Comparison of ENCODE assay signal across 1 cellular context in the genomic region with DNA sequence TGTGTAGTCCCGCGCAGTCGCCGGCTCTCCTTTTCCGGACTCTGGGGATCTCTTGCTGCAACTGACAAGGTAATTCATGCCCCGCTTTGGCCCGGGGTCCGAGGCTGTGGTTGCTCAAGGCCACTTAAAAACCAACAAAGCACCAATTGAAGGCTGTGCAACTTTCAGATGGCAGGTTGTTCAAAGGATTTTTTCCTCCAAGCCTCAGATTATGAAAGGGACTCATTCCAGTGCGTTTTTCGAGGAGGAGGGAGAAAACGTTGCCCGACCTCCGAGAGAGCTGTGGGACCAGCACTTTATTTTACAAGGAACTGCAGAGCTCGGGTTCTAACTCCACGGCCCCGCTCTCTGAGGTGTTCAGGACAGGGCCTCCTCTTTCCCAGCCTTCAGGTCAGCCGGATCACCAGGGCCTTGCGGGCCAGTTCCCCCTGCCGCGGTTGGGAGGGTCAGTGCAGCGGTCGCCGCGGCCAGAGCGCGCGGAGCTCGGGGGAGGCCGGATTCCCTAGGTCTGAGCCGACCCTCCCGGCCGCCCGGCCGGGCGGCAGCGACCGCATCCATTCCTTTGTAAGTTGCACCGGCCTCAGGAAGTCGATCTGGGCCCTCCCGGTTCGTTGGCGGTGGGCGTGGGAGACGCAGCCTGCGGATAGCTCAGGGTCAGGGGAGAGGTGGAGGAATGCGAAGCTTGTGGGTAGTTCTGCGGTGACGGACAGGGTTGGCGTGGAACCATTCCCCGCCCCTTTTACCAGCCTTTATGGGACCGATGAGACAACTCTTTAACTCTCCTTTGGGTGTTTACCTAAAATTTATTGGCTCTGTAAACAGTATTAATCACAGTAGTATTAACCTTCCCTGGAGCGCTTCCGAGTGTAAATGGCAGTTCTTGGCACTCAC.
TF ChIP-seq lines count a peak whose summit lies in the region.

No MANE protein-coding gene starts in this region.

TF ChIP-seq in HepG2, 621 proteins besides CTCF, POLR2A, EP300 and RAD21 (continued from another document and continues in another):
- TF ChIP-seq, protein P1, sequence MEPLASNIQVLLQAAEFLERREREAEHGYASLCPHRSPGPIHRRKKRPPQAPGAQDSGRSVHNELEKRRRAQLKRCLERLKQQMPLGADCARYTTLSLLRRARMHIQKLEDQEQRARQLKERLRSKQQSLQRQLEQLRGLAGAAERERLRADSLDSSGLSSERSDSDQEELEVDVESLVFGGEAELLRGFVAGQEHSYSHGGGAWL (CRISPR knock-in tag; IDR thresholded peaks at IDR 0.05), result peak; percentile 35; the same call in 1 of the 2 replicates
- TF ChIP-seq, protein P2, sequence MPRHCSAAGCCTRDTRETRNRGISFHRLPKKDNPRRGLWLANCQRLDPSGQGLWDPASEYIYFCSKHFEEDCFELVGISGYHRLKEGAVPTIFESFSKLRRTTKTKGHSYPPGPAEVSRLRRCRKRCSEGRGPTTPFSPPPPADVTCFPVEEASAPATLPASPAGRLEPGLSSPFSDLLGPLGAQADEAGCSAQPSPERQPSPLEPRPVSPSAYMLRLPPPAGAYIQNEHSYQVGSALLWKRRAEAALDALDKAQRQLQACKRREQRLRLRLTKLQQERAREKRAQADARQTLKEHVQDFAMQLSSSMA (CRISPR knock-in tag; IDR thresholded peaks at IDR 0.05), result 0 out of 2 replicates have a peak, but pooled peaks have one; percentile 36
- TF ChIP-seq ZNF296 (CRISPR knock-in tag; conservative IDR thresholded peaks at IDR 0.05) (no peak), BRCA1 (CRISPR knock-in tag; IDR thresholded peaks at IDR 0.05) (peak; percentile 71; the same call in 1 of the 2 replicates), ZNF607 (CRISPR knock-in tag; IDR thresholded peaks at IDR 0.05; ENCODE audit: borderline replicate concordance) (peak; percentile 72; the same call in 1 of the 2 replicates), KDM6A (CRISPR knock-in tag; IDR thresholded peaks at IDR 0.05; ENCODE audit: low read depth) (no peak), ZNF792 (CRISPR knock-in tag; IDR thresholded peaks at IDR 0.05) (peak; percentile 69; the same call in 1 of the 2 replicates), MYNN (CRISPR knock-in tag; IDR thresholded peaks at IDR 0.05; ENCODE audit: low read depth) (0 out of 2 replicates have a peak, but pooled peaks have one; percentile 20), PCBP2 (optimal IDR thresholded peaks at IDR 0.05; ENCODE audit: low read depth, low read length, poor library complexity, severe bottlenecking) (no peak), NFRKB (IDR thresholded peaks at IDR 0.05) (no peak), ZSCAN22 (CRISPR knock-in tag; IDR thresholded peaks at IDR 0.05) (0 out of 2 replicates have a peak, but pooled peaks have one; percentile 17), ARNT2 (CRISPR knock-in tag; IDR thresholded peaks at IDR 0.05; ENCODE audit: low read depth) (no peak; the same call in 1 of the 2 replicates), CCDC6 (CRISPR knock-in tag; IDR thresholded peaks at IDR 0.05) (peak; percentile 14; the same call in 1 of the 2 replicates), ZNF317 (CRISPR knock-in tag; IDR thresholded peaks at IDR 0.05) (no peak), ZNF292 (CRISPR knock-in tag; IDR thresholded peaks at IDR 0.05; ENCODE audit: borderline replicate concordance, low read depth) (0 out of 2 replicates have a peak, but pooled peaks have one; percentile 60), ZNF816 (CRISPR knock-in tag; IDR thresholded peaks at IDR 0.05; ENCODE audit: borderline replicate concordance) (no peak; the same call in 1 of the 2 replicates), ZNF552 (CRISPR knock-in tag; IDR thresholded peaks at IDR 0.05; ENCODE audit: borderline replicate concordance) (no peak), HMG20B (CRISPR knock-in tag; conservative IDR thresholded peaks at IDR 0.05) (no peak; the same call in 1 of the 2 replicates), GPN1 (CRISPR knock-in tag; IDR thresholded peaks at IDR 0.05; ENCODE audit: borderline replicate concordance) (peak; percentile 84; the same call in 1 of the 2 replicates), HOXA9 (CRISPR knock-in tag; IDR thresholded peaks at IDR 0.05; ENCODE audit: borderline replicate concordance) (no peak), SRSF1 (optimal IDR thresholded peaks at IDR 0.05; ENCODE audit: low read depth, low read length) (no peak), ZSCAN29 (CRISPR knock-in tag; conservative IDR thresholded peaks at IDR 0.05) (peak; percentile 28), REPIN1 (CRISPR knock-in tag; IDR thresholded peaks at IDR 0.05; ENCODE audit: borderline replicate concordance, low read depth) (peak; percentile 69), ARNTL (CRISPR knock-in tag; IDR thresholded peaks at IDR 0.05) (peak; percentile 49; the same call in 1 of the 2 replicates), ZNF138 (CRISPR knock-in tag; IDR thresholded peaks at IDR 0.05; ENCODE audit: low read depth) (no peak)
- TF ChIP-seq, protein P3, sequence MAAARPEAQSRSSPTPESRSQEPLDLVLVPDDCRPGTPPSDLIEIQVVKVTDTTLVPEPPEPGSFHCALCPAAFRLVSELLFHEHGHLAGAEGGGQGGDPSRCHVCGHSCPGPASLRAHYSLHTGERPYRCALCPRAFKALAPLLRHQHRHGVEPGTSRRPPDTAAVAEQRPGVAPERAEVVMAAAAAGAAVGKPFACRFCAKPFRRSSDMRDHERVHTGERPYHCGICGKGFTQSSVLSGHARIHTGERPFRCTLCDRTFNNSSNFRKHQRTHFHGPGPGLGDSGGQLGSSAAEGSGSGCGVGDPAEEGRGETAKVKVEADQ (CRISPR knock-in tag; IDR thresholded peaks at IDR 0.05; ENCODE audit: borderline replicate concordance), result no peak; the same call in 1 of the 2 replicates
- TF ChIP-seq, protein P4, sequence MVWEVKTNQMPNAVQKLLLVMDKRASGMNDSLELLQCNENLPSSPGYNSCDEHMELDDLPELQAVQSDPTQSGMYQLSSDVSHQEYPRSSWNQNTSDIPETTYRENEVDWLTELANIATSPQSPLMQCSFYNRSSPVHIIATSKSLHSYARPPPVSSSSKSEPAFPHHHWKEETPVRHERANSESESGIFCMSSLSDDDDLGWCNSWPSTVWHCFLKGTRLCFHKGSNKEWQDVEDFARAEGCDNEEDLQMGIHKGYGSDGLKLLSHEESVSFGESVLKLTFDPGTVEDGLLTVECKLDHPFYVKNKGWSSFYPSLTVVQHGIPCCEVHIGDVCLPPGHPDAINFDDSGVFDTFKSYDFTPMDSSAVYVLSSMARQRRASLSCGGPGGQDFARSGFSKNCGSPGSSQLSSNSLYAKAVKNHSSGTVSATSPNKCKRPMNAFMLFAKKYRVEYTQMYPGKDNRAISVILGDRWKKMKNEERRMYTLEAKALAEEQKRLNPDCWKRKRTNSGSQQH (CRISPR knock-in tag; IDR thresholded peaks at IDR 0.05; ENCODE audit: low read depth), result peak; percentile 65; the same call in 1 of the 2 replicates
- TF ChIP-seq, protein P5, sequence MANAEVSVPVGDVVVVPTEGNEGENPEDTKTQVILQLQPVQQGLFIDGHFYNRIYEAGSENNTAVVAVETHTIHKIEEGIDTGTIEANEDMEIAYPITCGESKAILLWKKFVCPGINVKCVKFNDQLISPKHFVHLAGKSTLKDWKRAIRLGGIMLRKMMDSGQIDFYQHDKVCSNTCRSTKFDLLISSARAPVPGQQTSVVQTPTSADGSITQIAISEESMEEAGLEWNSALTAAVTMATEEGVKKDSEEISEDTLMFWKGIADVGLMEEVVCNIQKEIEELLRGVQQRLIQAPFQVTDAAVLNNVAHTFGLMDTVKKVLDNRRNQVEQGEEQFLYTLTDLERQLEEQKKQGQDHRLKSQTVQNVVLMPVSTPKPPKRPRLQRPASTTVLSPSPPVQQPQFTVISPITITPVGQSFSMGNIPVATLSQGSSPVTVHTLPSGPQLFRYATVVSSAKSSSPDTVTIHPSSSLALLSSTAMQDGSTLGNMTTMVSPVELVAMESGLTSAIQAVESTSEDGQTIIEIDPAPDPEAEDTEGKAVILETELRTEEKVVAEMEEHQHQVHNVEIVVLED (CRISPR knock-in tag; IDR thresholded peaks at IDR 0.05; ENCODE audit: borderline replicate concordance), result 0 out of 2 replicates have a peak, but pooled peaks have one; percentile 55
- TF ChIP-seq, protein P6, sequence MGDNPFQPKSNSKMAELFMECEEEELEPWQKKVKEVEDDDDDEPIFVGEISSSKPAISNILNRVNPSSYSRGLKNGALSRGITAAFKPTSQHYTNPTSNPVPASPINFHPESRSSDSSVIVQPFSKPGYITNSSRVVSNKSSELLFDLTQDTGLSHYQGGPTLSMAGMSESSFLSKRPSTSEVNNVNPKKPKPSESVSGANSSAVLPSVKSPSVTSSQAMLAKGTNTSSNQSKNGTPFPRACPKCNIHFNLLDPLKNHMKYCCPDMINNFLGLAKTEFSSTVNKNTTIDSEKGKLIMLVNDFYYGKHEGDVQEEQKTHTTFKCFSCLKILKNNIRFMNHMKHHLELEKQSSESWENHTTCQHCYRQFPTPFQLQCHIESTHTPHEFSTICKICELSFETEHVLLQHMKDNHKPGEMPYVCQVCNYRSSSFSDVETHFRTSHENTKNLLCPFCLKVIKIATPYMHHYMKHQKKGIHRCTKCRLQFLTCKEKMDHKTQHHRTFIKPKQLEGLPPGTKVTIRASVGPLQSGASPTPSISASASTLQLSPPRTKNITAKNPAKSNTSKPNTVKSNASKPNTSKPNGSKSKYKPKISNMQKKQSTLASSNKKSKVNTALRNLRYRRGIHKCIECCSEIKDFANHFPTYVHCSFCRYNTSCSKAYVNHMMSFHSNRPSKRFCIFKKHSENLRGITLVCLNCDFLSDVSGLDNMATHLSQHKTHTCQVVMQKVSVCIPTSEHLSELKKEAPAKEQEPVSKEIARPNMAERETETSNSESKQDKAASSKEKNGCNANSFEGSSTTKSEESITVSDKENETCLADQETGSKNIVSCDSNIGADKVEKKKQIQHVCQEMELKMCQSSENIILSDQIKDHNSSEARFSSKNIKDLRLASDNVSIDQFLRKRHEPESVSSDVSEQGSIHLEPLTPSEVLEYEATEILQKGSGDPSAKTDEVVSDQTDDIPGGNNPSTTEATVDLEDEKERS (CRISPR knock-in tag; IDR thresholded peaks at IDR 0.05), result peak; percentile 44; the same call in 1 of the 2 replicates
- TF ChIP-seq, protein P7, sequence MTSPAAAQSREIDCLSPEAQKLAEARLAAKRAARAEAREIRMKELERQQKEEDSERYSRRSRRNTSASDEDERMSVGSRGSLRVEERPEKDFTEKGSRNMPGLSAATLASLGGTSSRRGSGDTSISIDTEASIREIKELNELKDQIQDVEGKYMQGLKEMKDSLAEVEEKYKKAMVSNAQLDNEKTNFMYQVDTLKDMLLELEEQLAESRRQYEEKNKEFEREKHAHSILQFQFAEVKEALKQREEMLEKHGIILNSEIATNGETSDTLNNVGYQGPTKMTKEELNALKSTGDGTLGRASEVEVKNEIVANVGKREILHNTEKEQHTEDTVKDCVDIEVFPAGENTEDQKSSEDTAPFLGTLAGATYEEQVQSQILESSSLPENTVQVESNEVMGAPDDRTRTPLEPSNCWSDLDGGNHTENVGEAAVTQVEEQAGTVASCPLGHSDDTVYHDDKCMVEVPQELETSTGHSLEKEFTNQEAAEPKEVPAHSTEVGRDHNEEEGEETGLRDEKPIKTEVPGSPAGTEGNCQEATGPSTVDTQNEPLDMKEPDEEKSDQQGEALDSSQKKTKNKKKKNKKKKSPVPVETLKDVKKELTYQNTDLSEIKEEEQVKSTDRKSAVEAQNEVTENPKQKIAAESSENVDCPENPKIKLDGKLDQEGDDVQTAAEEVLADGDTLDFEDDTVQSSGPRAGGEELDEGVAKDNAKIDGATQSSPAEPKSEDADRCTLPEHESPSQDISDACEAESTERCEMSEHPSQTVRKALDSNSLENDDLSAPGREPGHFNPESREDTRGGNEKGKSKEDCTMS (CRISPR knock-in tag; conservative IDR thresholded peaks at IDR 0.05), result no peak
- TF ChIP-seq, protein P8, sequence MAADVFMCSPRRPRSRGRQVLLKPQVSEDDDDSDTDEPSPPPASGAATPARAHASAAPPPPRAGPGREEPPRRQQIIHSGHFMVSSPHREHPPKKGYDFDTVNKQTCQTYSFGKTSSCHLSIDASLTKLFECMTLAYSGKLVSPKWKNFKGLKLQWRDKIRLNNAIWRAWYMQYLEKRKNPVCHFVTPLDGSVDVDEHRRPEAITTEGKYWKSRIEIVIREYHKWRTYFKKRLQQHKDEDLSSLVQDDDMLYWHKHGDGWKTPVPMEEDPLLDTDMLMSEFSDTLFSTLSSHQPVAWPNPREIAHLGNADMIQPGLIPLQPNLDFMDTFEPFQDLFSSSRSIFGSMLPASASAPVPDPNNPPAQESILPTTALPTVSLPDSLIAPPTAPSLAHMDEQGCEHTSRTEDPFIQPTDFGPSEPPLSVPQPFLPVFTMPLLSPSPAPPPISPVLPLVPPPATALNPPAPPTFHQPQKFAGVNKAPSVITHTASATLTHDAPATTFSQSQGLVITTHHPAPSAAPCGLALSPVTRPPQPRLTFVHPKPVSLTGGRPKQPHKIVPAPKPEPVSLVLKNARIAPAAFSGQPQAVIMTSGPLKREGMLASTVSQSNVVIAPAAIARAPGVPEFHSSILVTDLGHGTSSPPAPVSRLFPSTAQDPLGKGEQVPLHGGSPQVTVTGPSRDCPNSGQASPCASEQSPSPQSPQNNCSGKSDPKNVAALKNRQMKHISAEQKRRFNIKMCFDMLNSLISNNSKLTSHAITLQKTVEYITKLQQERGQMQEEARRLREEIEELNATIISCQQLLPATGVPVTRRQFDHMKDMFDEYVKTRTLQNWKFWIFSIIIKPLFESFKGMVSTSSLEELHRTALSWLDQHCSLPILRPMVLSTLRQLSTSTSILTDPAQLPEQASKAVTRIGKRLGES (CRISPR knock-in tag; IDR thresholded peaks at IDR 0.05; ENCODE audit: borderline replicate concordance), result no peak; the same call in 1 of the 2 replicates
- TF ChIP-seq, protein P9, sequence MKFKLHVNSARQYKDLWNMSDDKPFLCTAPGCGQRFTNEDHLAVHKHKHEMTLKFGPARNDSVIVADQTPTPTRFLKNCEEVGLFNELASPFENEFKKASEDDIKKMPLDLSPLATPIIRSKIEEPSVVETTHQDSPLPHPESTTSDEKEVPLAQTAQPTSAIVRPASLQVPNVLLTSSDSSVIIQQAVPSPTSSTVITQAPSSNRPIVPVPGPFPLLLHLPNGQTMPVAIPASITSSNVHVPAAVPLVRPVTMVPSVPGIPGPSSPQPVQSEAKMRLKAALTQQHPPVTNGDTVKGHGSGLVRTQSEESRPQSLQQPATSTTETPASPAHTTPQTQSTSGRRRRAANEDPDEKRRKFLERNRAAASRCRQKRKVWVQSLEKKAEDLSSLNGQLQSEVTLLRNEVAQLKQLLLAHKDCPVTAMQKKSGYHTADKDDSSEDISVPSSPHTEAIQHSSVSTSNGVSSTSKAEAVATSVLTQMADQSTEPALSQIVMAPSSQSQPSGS (CRISPR knock-in tag; IDR thresholded peaks at IDR 0.05), result peak; percentile 2; the same call in 1 of the 2 replicates
- TF ChIP-seq, protein P10, sequence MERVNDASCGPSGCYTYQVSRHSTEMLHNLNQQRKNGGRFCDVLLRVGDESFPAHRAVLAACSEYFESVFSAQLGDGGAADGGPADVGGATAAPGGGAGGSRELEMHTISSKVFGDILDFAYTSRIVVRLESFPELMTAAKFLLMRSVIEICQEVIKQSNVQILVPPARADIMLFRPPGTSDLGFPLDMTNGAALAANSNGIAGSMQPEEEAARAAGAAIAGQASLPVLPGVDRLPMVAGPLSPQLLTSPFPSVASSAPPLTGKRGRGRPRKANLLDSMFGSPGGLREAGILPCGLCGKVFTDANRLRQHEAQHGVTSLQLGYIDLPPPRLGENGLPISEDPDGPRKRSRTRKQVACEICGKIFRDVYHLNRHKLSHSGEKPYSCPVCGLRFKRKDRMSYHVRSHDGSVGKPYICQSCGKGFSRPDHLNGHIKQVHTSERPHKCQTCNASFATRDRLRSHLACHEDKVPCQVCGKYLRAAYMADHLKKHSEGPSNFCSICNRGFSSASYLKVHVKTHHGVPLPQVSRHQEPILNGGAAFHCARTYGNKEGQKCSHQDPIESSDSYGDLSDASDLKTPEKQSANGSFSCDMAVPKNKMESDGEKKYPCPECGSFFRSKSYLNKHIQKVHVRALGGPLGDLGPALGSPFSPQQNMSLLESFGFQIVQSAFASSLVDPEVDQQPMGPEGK (CRISPR knock-in tag; IDR thresholded peaks at IDR 0.05), result peak; percentile 45
- TF ChIP-seq, protein P11, sequence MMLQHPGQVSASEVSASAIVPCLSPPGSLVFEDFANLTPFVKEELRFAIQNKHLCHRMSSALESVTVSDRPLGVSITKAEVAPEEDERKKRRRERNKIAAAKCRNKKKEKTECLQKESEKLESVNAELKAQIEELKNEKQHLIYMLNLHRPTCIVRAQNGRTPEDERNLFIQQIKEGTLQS (CRISPR knock-in tag; IDR thresholded peaks at IDR 0.05), result 0 out of 2 replicates have a peak, but pooled peaks have one; percentile 9
